ENCODE assay signal across 8 cellular contexts in the genomic region with DNA sequence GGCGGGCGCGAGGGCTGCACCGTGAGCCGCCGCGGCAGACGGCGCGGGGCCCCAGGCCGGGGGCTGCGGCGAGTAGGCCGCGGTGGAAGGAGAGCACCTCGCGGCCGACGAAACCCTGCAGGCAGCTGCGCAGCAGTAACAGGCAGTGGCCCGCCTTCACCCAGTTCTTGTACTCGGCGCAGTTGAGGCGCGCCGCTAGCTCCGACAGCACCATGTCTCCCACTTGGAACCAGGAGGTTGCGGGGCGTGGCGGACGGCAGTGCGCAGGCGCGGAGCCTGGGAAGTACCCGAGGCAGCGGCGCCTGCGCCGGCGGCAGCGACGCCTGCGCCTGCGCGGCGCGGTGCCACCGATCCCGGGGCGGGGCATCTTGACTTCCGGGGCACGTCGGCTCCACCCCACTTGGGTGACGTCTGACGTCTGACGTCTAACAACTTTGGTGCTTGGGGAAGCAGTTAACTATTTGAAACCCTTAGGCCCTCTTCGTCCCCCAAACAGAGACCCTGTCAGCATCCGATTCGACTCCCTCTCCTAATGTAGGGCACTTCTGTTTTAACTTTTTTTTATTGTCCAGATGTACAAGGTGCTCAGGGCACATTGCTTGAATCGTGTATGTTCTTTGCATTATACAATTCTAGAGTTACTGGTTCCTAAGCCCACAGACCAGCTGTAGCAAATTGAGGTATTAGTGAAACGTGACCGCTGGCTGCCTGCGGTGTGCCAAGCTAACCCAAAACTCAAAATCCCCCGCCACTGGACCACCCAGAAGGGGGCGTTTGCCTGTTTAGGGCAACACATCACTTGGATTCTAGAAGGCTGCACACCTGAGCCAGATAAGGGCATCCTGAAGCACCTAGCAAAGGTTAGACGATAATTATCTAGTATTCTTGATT.
A peak's percentile ranks its signal among the peaks of the same experiment; 100 is the strongest.
DNase-seq lines count a peak whose midpoint lies in the region; ATAC-seq and TF ChIP-seq lines count a peak whose summit lies in the region.

A gene with protein sequence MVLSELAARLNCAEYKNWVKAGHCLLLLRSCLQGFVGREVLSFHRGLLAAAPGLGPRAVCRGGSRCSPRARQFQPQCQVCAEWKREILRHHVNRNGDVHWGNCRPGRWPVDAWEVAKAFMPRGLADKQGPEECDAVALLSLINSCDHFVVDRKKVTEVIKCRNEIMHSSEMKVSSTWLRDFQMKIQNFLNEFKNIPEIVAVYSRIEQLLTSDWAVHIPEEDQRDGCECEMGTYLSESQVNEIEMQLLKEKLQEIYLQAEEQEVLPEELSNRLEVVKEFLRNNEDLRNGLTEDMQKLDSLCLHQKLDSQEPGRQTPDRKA (minus strand): TSS at position 255 of the 891 bp plus-strand sequence. CDS start 41 bp downstream, at position 214.

- no peak for TF ChIP-seq RAD21 in Ishikawa (IDR thresholded peaks at IDR 0.05; ENCODE audit: low read depth)

- no peaks in the 10 kb centered on the region for H3K27me3 ChIP-seq in mucosa of rectum (ENCODE audit: control insufficient read depth in 2 of 2, insufficient read depth in 2 of 2, low read length in 2 of 2)

- TF ChIP-seq EP300 in Ishikawa (IDR thresholded peaks at IDR 0.05; ENCODE audit: borderline replicate concordance), result no peak

- DNase-seq in DMS153 treated with DMSO at 0.1 percent for 48 hours (lab: John Stamatoyannopoulos, UW; ENCODE audit: unreplicated experiment) (peak; percentile 80), OCI-M2 (lab: John Stamatoyannopoulos, UW; ENCODE audit: unreplicated experiment) (peak; percentile 70), activated T-cell treated with anti-CD3 and anti-CD28 coated beads for 4 hours (peak; percentile 85), epithelial cell of prostate (ENCODE audit: low read depth, low spot score) (peak; percentile 20)
- DNase-seq in stimulated activated CD8-positive, alpha-beta memory T cell treated with anti-CD3 and anti-CD28 coated beads, Interleukin-4, amount 100 ng/mL, for 48 hours, result peak; percentile 92

- peak within 1 kb of the TSS; percentile 65 to 72 for H3K4me3 ChIP-seq in mucosa of rectum (ENCODE audit: low read length in 2 of 2)

- H3K36me3 ChIP-seq in mucosa of rectum (ENCODE audit: control insufficient read depth in 2 of 2, insufficient read depth in 2 of 2, low read length in 2 of 2), result no peaks in the 10 kb centered on the region

- peak; percentile 74 for ATAC-seq in GM21576 (IDR thresholded peaks at IDR 0.05; ENCODE audit: unreplicated experiment)

- H3K9me3 ChIP-seq in mucosa of rectum (ENCODE audit: control insufficient read depth in 2 of 2, low read length in 2 of 2), result no peaks in the 10 kb centered on the region

- H3K9ac ChIP-seq in mucosa of rectum (ENCODE audit: low read depth in 1 of 2, low read length in 2 of 2), result peak within 1 kb of the TSS; percentile 64 to 76

- H3K27ac ChIP-seq in epithelial cell of prostate (peak within 1 kb of the TSS; percentile 75), mucosa of rectum (ENCODE audit: low read depth in 2 of 2, low read length in 2 of 2) (peak within 1 kb of the TSS; percentile 77 to 89)

- peaks cover 26% of the 10 kb centered on the region in 2 donors for H3K4me1 ChIP-seq in mucosa of rectum (ENCODE audit: control insufficient read depth in 2 of 2, insufficient read depth in 2 of 2, low read length in 2 of 2)

TF ChIP-seq in Ishikawa, 13 proteins besides CTCF, POLR2A, EP300 and RAD21:
- TF ChIP-seq, protein P1, sequence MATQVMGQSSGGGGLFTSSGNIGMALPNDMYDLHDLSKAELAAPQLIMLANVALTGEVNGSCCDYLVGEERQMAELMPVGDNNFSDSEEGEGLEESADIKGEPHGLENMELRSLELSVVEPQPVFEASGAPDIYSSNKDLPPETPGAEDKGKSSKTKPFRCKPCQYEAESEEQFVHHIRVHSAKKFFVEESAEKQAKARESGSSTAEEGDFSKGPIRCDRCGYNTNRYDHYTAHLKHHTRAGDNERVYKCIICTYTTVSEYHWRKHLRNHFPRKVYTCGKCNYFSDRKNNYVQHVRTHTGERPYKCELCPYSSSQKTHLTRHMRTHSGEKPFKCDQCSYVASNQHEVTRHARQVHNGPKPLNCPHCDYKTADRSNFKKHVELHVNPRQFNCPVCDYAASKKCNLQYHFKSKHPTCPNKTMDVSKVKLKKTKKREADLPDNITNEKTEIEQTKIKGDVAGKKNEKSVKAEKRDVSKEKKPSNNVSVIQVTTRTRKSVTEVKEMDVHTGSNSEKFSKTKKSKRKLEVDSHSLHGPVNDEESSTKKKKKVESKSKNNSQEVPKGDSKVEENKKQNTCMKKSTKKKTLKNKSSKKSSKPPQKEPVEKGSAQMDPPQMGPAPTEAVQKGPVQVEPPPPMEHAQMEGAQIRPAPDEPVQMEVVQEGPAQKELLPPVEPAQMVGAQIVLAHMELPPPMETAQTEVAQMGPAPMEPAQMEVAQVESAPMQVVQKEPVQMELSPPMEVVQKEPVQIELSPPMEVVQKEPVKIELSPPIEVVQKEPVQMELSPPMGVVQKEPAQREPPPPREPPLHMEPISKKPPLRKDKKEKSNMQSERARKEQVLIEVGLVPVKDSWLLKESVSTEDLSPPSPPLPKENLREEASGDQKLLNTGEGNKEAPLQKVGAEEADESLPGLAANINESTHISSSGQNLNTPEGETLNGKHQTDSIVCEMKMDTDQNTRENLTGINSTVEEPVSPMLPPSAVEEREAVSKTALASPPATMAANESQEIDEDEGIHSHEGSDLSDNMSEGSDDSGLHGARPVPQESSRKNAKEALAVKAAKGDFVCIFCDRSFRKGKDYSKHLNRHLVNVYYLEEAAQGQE (IDR thresholded peaks at IDR 0.05; ENCODE audit: low read depth), result no peak
- no peak for TF ChIP-seq CEBPB (IDR thresholded peaks at IDR 0.05)
- peak; percentile 53; the same call in 1 of the 2 replicates for TF ChIP-seq TAF1 (IDR thresholded peaks at IDR 0.05; ENCODE audit: low read depth)
- no peak for TF ChIP-seq FOXM1 (IDR thresholded peaks at IDR 0.05; ENCODE audit: borderline replicate concordance, low read depth)
- TF ChIP-seq, protein P2, sequence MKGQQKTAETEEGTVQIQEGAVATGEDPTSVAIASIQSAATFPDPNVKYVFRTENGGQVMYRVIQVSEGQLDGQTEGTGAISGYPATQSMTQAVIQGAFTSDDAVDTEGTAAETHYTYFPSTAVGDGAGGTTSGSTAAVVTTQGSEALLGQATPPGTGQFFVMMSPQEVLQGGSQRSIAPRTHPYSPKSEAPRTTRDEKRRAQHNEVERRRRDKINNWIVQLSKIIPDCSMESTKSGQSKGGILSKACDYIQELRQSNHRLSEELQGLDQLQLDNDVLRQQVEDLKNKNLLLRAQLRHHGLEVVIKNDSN (IDR thresholded peaks at IDR 0.05), result no peak
- TF ChIP-seq CREB1 (IDR thresholded peaks at IDR 0.05; ENCODE audit: low read depth), result peak; percentile 53

Comparison
In these comparisons a context has a peak if more than half of its experiments do, and no peak if none do; other contexts are left out.
1. Peak in every context shown above with its lines: DNase-seq, ATAC-seq, H3K4me3 ChIP-seq and H3K27ac ChIP-seq.
2. DNase-seq: peak in every context shown above with its lines; median percentile 92 in stimulated activated CD8-positive, alpha-beta memory T cell treated with anti-CD3 and anti-CD28 coated beads, Interleukin-4, amount 100 ng/mL, for 48 hours; 85 in activated T-cell treated with anti-CD3 and anti-CD28 coated beads for 4 hours; 80 in DMS153 treated with DMSO at 0.1 percent for 48 hours; 70 in OCI-M2; 20 in epithelial cell of prostate.